Comparison of ENCODE assay signal across 17 cellular contexts in genomic region chr17:61005358-61005757, GRCh38.
"Had no signal": no experiment of that assay in that cellular context is flagged by ENCODE, and none has a peak within 500 bp of the region (broad histone marks: within the 10 kb centered on the region; RNA-seq: fewer than 3 reads in every experiment).

No MANE protein-coding gene starts in this region.

- DNase-seq: activated CD4-positive, alpha-beta memory T cell treated with anti-CD3 and anti-CD28 coated beads for 36 hours; activated CD4-positive, alpha-beta T cell treated with anti-CD3 and anti-CD28 coated beads for 36 hours; activated gamma-delta T cell treated with Interleukin-2 at 50 U/mL for 16 hours; activated T-cell treated with anti-CD3 and anti-CD28 coated beads for 4 hours; caudate nucleus; effector memory CD8-positive, alpha-beta T cell; head of caudate nucleus; occipital lobe; posterior cingulate gyrus; stimulated activated CD4-positive, alpha-beta T cell treated with anti-CD3 and anti-CD28 coated beads, Interleukin-12 subunit alpha, Interleukin-12 subunit beta, amount 100 ng/mL, for 4 hours; stimulated activated CD4-positive, alpha-beta T cell treated with anti-CD3 and anti-CD28 coated beads, Interleukin-1b, Interleukin-23, amount 100 ng/mL, for 48 hours; stimulated activated CD8-positive, alpha-beta memory T cell treated with anti-CD3 and anti-CD28 coated beads, Interleukin-4, amount 100 ng/mL, for 48 hours; stimulated activated naive CD4-positive, alpha-beta T cell treated with Interleukin-2 at 50 U/mL for 16 hours; thyroid gland; WERI-Rb-1 had no signal

- H3K36me3 ChIP-seq: thyroid gland, WERI-Rb-1 had no signal

- H3K4me3 ChIP-seq: thyroid gland had no signal

- H3K27me3 ChIP-seq: thyroid gland had no signal

- H3K9me3 ChIP-seq: thyroid gland had no signal

- H3K27ac ChIP-seq: thyroid gland, WERI-Rb-1 had no signal

- ATAC-seq: activated CD4-positive, alpha-beta T cell treated with anti-CD3 and anti-CD28 coated beads for 36 hours; activated naive CD4-positive, alpha-beta T cell treated with anti-CD3 and anti-CD28 coated beads, Interleukin-2, amount 50 U/mL, for 72 hours; effector memory CD8-positive, alpha-beta T cell had no signal

- FAIRE-seq: frontal cortex had no signal
